In genomic region chr7:151107882-151108281, GRCh38 we compare ENCODE assay signal across 25 cellular contexts.
"Had no signal": no experiment of that assay in that cellular context is flagged by ENCODE, and none has a peak within 500 bp of the region (broad histone marks: within the 10 kb centered on the region; RNA-seq: fewer than 3 reads in every experiment).

No MANE protein-coding gene starts in this region.

- ATAC-seq: left ventricle myocardium superior; natural killer cell treated with Interleukin-12 subunit alpha and Interleukin-12 subunit beta and Interleukin-15 and Interleukin-18, amount 100 ng/mL, for 72 hours; sciatic nerve; stimulated activated naive B cell treated with anti-CD40 and anti-IgM and Interleukin-4, amounts not matched to agents 10 μg/mL and 1 μg/mL and 100 μg/mL, for 72 hours; WTC11 had no signal

- H3K27ac ChIP-seq: coronary artery, esophagus muscularis mucosa had no signal

- H3K4me3 ChIP-seq: coronary artery, esophagus muscularis mucosa, smooth muscle cell, transverse colon had no signal

- H3K4me3 Mint-ChIP-seq: activated naive CD8-positive, alpha-beta T cell treated with anti-CD3 and anti-CD28 coated beads for 36 hours; central memory CD8-positive, alpha-beta T cell; natural killer cell treated with Interleukin-12 subunit alpha and Interleukin-12 subunit beta and Interleukin-15 and Interleukin-18, amount 100 ng/mL, for 72 hours; stimulated activated naive B cell treated with anti-CD40 and anti-IgM and Interleukin-4, amounts not matched to agents 10 μg/mL and 1 μg/mL and 100 μg/mL, for 72 hours; WTC11 had no signal

- H3K27me3 Mint-ChIP-seq: central memory CD8-positive, alpha-beta T cell; natural killer cell treated with Interleukin-12 subunit alpha and Interleukin-12 subunit beta and Interleukin-15 and Interleukin-18, amount 100 ng/mL, for 72 hours had no signal

- FAIRE-seq: astrocyte, frontal cortex, TTC549 had no signal

- H3K9me3 Mint-ChIP-seq: activated naive CD8-positive, alpha-beta T cell treated with anti-CD3 and anti-CD28 coated beads for 36 hours; central memory CD8-positive, alpha-beta T cell; natural killer cell treated with Interleukin-12 subunit alpha and Interleukin-12 subunit beta and Interleukin-15 and Interleukin-18, amount 100 ng/mL, for 72 hours; stimulated activated naive B cell treated with anti-CD40 and anti-IgM and Interleukin-4, amounts not matched to agents 10 μg/mL and 1 μg/mL and 100 μg/mL, for 72 hours; WTC11 had no signal

- H3K36me3 Mint-ChIP-seq: activated naive CD8-positive, alpha-beta T cell treated with anti-CD3 and anti-CD28 coated beads for 36 hours; natural killer cell treated with Interleukin-12 subunit alpha and Interleukin-12 subunit beta and Interleukin-15 and Interleukin-18, amount 100 ng/mL, for 72 hours; stimulated activated naive B cell treated with anti-CD40 and anti-IgM and Interleukin-4, amounts not matched to agents 10 μg/mL and 1 μg/mL and 100 μg/mL, for 72 hours; WTC11 had no signal

- H3K9me3 ChIP-seq: esophagus muscularis mucosa, transverse colon had no signal

- H3K4me1 Mint-ChIP-seq: stimulated activated naive B cell treated with anti-CD40 and anti-IgM and Interleukin-4, amounts not matched to agents 10 μg/mL and 1 μg/mL and 100 μg/mL, for 72 hours had no signal

- H3K27me3 ChIP-seq: esophagus muscularis mucosa, transverse colon had no signal

- H3K36me3 ChIP-seq: transverse colon had no signal

- DNase-seq: activated CD4-positive, alpha-beta T cell treated with anti-CD3 and anti-CD28 coated beads, Interleukin-2, amount 50 U/mL, for 4 hours; activated CD8-positive, alpha-beta memory T cell treated with anti-CD3 and anti-CD28 coated beads for 24 hours; activated CD8-positive, alpha-beta memory T cell treated with anti-CD3 and anti-CD28 coated beads, Interleukin-2, amount 50 U/mL, for 4 hours; activated naive CD4-positive, alpha-beta T cell treated with Interleukin-2 at 50 U/mL for 16 hours; activated naive CD8-positive, alpha-beta T cell treated with anti-CD3 and anti-CD28 coated beads for 36 hours; activated T-cell treated with anti-CD3 and anti-CD28 coated beads, Interleukin-2, amount 50 U/mL, for 48 hours; hypothalamus; left ventricle myocardium superior; mammary epithelial cell; midbrain; nucleus accumbens; stimulated activated CD4-positive, alpha-beta T cell treated with anti-CD3 and anti-CD28 coated beads, Interleukin-15, amount 100 ng/mL, for 24 hours; stimulated activated naive B cell treated with anti-CD40 and anti-IgM and Interleukin-4, amounts not matched to agents 10 μg/mL and 1 μg/mL and 100 μg/mL, for 72 hours; T-helper 1 cell; transverse colon had no signal

- H3K27ac Mint-ChIP-seq: activated naive CD8-positive, alpha-beta T cell treated with anti-CD3 and anti-CD28 coated beads for 36 hours; natural killer cell treated with Interleukin-12 subunit alpha and Interleukin-12 subunit beta and Interleukin-15 and Interleukin-18, amount 100 ng/mL, for 72 hours; stimulated activated naive B cell treated with anti-CD40 and anti-IgM and Interleukin-4, amounts not matched to agents 10 μg/mL and 1 μg/mL and 100 μg/mL, for 72 hours; WTC11 had no signal

- H3K4me2 ChIP-seq: smooth muscle cell had no signal
